Comparison of ENCODE assay signal across 8 cellular contexts in genomic region chr7:17706734-17707133, GRCh38.
A peak's percentile ranks its signal among the peaks of the same experiment; 100 is the strongest.
DNase-seq lines count a peak whose midpoint lies in the region; ATAC-seq and TF ChIP-seq lines count a peak whose summit lies in the region.

No MANE protein-coding gene starts in this region.

- no peaks in the 10 kb centered on the region for H3K36me3 ChIP-seq in mucosa of descending colon (ENCODE audit: low read depth)

- TF ChIP-seq CTCF in AG04449 (IDR thresholded peaks at IDR 0.05; ENCODE audit: insufficient read depth, low read length, missing control alignments) (peak; percentile 69), GM12872 (IDR thresholded peaks at IDR 0.05; ENCODE audit: insufficient read depth, low read depth, low read length) (peak; percentile 65), epithelial cell of esophagus (IDR thresholded peaks at IDR 0.05; ENCODE audit: insufficient read depth, low read depth, low read length, missing control alignments) (peak; percentile 78), mucosa of descending colon (IDR thresholded peaks at IDR 0.05) (no peak)

- DNase-seq in AG04449 (ENCODE audit: low read depth, low spot score) = peak; percentile 16
- peak; percentile 69 for DNase-seq in NCI-H146 treated with DMSO at 0.1 percent for 48 hours (lab: John Stamatoyannopoulos, UW; ENCODE audit: unreplicated experiment)
- peak; percentile 3 for DNase-seq in T-helper 9 cell
- peak; percentile 80 for DNase-seq in epithelial cell of esophagus (ENCODE audit: low read depth)
- DNase-seq in mucosa of descending colon = peak in 1 of 3 donors; percentile 50
- no peak for DNase-seq in posterior vena cava (ENCODE audit: low spot score)

- H3K9me3 ChIP-seq in mucosa of descending colon = no peaks in the 10 kb centered on the region

- no peak overlapping the region for H3K4me3 ChIP-seq in AG04449 (ENCODE audit: low read depth, low read length)
- no peak overlapping the region for H3K4me3 ChIP-seq in epithelial cell of esophagus (ENCODE audit: low read length)
- no peak overlapping the region for H3K4me3 ChIP-seq in mucosa of descending colon

- intact Hi-C loops in mucosa of descending colon (cut with DNase I, micrococcal nuclease) (no loop called here), posterior vena cava (cut with DNase I) (no loop called here)

- POLR2A ChIA-PET in AG04449 (lab: Yijun Ruan, JAX) = no interaction called here

- no peaks in the 10 kb centered on the region for H3K4me1 ChIP-seq in mucosa of descending colon (ENCODE audit: low read depth)

- ATAC-seq in HG02678 (IDR thresholded peaks at IDR 0.05; ENCODE audit: unreplicated experiment) = peak; percentile 86
- ATAC-seq in mucosa of descending colon = peak; percentile 46

- CTCF ChIA-PET in AG04449 (lab: Yijun Ruan, JAX) = interaction anchor here (0.7 to 6.9 kb wide), 18 partner anchors 8 to 863 kb away, joined by 3 to 87 read pairs (median 4); no protein-coding TSS in a partner anchor
